In genomic region chr4:107989537-107990386, GRCh38 we compare ENCODE assay signal across 8 cellular contexts. TPM values are rescaled to one million over a fixed set of nuclear protein-coding genes. Genes with fewer than 3 reads are reported as not detected.
DNase-seq lines count a peak whose midpoint lies in the region; ATAC-seq, FAIRE-seq and TF ChIP-seq lines count a peak whose summit lies in the region.

HADH (plus strand) TSS chr4:107989889; CDS start chr4:107989933, 44 bp downstream.

- DNase-seq in BE2C, result peak; percentile 97
- DNase-seq in GM19239 (ENCODE audit: insufficient read length, low spot score), result peak; percentile 80
- peak; percentile 85 to 97 for DNase-seq in NCI-H526 (lab: John Stamatoyannopoulos, UW)
- peak; percentile 96 for DNase-seq in activated CD4-positive, alpha-beta T cell treated with anti-CD3 and anti-CD28 coated beads for 48 hours
- DNase-seq in stimulated activated CD4-positive, alpha-beta T cell treated with anti-CD3 and anti-CD28 coated beads, Interleukin-1b, Interleukin-23, amount 100 ng/mL, for 24 hours (ENCODE audit: low read depth in 4 of 4, low spot score in 1 of 4), result peak; percentile 76 to 93 (median 88)

- TF ChIP-seq CTCF in BE2C (IDR thresholded peaks at IDR 0.05; ENCODE audit: low read depth, low read length), result no peak

- no peaks in the 10 kb centered on the region for H3K4me1 ChIP-seq in BE2C

- ATAC-seq in HG03442 (IDR thresholded peaks at IDR 0.05; ENCODE audit: unreplicated experiment), result peak; percentile 98

- FAIRE-seq in GM19239 (lab: Jason Lieb, UNC), result peak; percentile 90

- no peaks in the 10 kb centered on the region for H3K36me3 ChIP-seq in BE2C

- H3K9me3 ChIP-seq in BE2C, result no peaks in the 10 kb centered on the region

- H3K27me3 ChIP-seq in BE2C, result no peaks in the 10 kb centered on the region
- no peaks in the 10 kb centered on the region for H3K27me3 ChIP-seq in layer of hippocampus (ENCODE audit: control insufficient read depth, insufficient read depth, low read length)

- H3K27ac ChIP-seq in cingulate gyrus (ENCODE audit: low read depth, low read length) (peak within 1 kb of the TSS; percentile 84), layer of hippocampus (ENCODE audit: low read depth, low read length) (peak within 1 kb of the TSS; percentile 86)

- peak within 1 kb of the TSS; percentile 92 for H3K4me3 ChIP-seq in BE2C (ENCODE audit: low read depth, low read length)

RNA-seq across cellular contexts. Expression of gene HADH, which starts in this region (rescaled TPM):
- 26.6 TPM for polyA plus RNA-seq in BE2C (2012; ENCODE audit: insufficient read depth, insufficient read length, low read depth)

Comparison
In these comparisons a context has a peak if more than half of its experiments do, and no peak if none do; other contexts are left out.
1. Peak in every context shown above with its lines: DNase-seq, ATAC-seq, H3K4me3 ChIP-seq and H3K27ac ChIP-seq.